ENCODE assay signal across 10 cellular contexts in the genomic region with DNA sequence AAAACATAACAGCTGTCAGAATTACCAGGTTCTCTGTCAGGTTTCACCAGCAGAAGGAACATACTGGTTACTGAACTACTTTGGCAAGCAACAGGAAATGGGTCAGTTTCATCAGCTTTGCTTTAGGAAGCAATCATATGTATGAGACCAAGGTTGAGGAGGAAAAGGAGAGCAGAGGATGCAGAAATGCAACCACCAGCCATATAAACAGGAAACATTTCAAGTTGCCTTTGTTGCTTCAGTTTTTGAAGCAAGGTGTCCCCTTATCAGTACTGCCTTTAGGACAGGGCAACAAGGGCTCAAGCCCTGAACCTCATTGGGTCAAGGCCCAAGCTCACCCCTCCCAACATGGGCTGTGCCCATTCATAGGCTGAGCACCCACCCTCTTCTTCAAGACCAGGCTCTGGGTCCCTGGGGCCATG. TPM values are rescaled to one million over a fixed set of nuclear protein-coding genes. Genes with fewer than 3 reads are reported as not detected.
DNase-seq lines count a peak whose midpoint lies in the region; ATAC-seq, FAIRE-seq and TF ChIP-seq lines count a peak whose summit lies in the region.
"Had no signal": no experiment of that assay in that cellular context is flagged by ENCODE, and none has a peak within 500 bp of the region (broad histone marks: within the 10 kb centered on the region; RNA-seq: fewer than 3 reads in every experiment).

No MANE protein-coding gene starts in this region.

- no peak for FAIRE-seq in kidney (lab: Jason Lieb, UNC)
- FAIRE-seq: A549 had no signal

- peaks cover 42% of the 10 kb centered on the region for H3K4me1 Mint-ChIP-seq in activated B cell treated with CpG ODN at 0.5 μM for 24 hours
- H3K4me1 Mint-ChIP-seq in stimulated activated effector memory CD8-positive, alpha-beta T cell treated with anti-CD3 and anti-CD28 coated beads, Interleukin-12 subunit alpha, Interleukin-12 subunit beta, amount 100 ng/mL, for 72 hours = peaks cover 76% of the 10 kb centered on the region

- H3K9ac ChIP-seq in kidney (ENCODE audit: low read length in 2 of 2) = no peak overlapping the region

- no peaks in the 10 kb centered on the region for H3K27me3 Mint-ChIP-seq in activated B cell treated with CpG ODN at 0.5 μM for 24 hours

- H3K4me1 ChIP-seq in kidney (ENCODE audit: control insufficient read depth in 1 of 2, insufficient read depth in 1 of 2, low read depth in 1 of 2, low read length in 2 of 2) (peaks cover 40 to 55% of the 10 kb centered on the region in 2 donors), esophagus muscularis mucosa (peaks cover 28 to 61% (median 43%) of the 10 kb centered on the region in 4 donors)

- no peak overlapping the region for H3K4me3 ChIP-seq in kidney (ENCODE audit: low read length in 2 of 2)
- no peak overlapping the region for H3K4me3 ChIP-seq in esophagus muscularis mucosa
- H3K4me3 ChIP-seq: A549, SJSA1 had no signal

- DNase-seq in SIG-M5 treated with dmso at 0.1 percent for 504 hours (lab: John Stamatoyannopoulos, UW; ENCODE audit: unreplicated experiment) (peak; percentile 33), SIG-M5 (lab: John Stamatoyannopoulos, UW) (no peak), activated B cell treated with CpG ODN at 0.5 μM for 24 hours (no peak), kidney (no peak), retina (no peak), esophagus muscularis mucosa (ENCODE audit: extremely low spot score) (no peak)
- DNase-seq in stimulated activated effector memory CD8-positive, alpha-beta T cell treated with anti-CD3 and anti-CD28 coated beads, Interleukin-12 subunit alpha, Interleukin-12 subunit beta, amount 100 ng/mL, for 72 hours (ENCODE audit: low spot score in 2 of 2) = peak in 1 of 2 donors; percentile 64

- H3K36me3 ChIP-seq in kidney (ENCODE audit: control insufficient read depth in 1 of 2, insufficient read depth in 2 of 2, low read length in 2 of 2) = peaks cover 3 to 5% of the 10 kb centered on the region in 2 donors
- H3K36me3 ChIP-seq in esophagus muscularis mucosa = peaks cover 0 to 14% (median 6%) of the 10 kb centered on the region in 4 donors

- ATAC-seq in HG02938 (IDR thresholded peaks at IDR 0.05; ENCODE audit: unreplicated experiment) (peak; percentile 91), activated B cell treated with CpG ODN at 0.5 μM for 24 hours (ENCODE audit: low read depth) (peak; percentile 45)
- peak; percentile 77 for ATAC-seq in stimulated activated effector memory CD8-positive, alpha-beta T cell treated with anti-CD3 and anti-CD28 coated beads, Interleukin-12 subunit alpha, Interleukin-12 subunit beta, amount 100 ng/mL, for 72 hours
- ATAC-seq: A549 had no signal

- peak overlapping the region; percentile 33 for H3K27ac Mint-ChIP-seq in activated B cell treated with CpG ODN at 0.5 μM for 24 hours
- peak overlapping the region; percentile 84 for H3K27ac Mint-ChIP-seq in stimulated activated effector memory CD8-positive, alpha-beta T cell treated with anti-CD3 and anti-CD28 coated beads, Interleukin-12 subunit alpha, Interleukin-12 subunit beta, amount 100 ng/mL, for 72 hours

- CTCF ChIA-PET in activated B cell treated with CpG ODN at 0.5 μM for 24 hours (lab: Charles Lee) = interaction anchor here (2.6 kb wide), 1 partner anchor 121 kb away, joined by 11 read pairs; no protein-coding TSS in a partner anchor

- no peaks in the 10 kb centered on the region for H3K27me3 ChIP-seq in esophagus muscularis mucosa
- H3K27me3 ChIP-seq: SJSA1 had no signal

- POLR2A ChIA-PET in activated B cell treated with CpG ODN at 0.5 μM for 24 hours (lab: Charles Lee) = interaction anchor here (2.0 kb wide), 1 partner anchor 10 kb away, joined by 6 read pairs; a partner anchor contains a TSS

- H3K36me3 Mint-ChIP-seq in activated B cell treated with CpG ODN at 0.5 μM for 24 hours (ENCODE audit: low read depth) = peaks cover 7% of the 10 kb centered on the region
- peaks cover 35% of the 10 kb centered on the region for H3K36me3 Mint-ChIP-seq in stimulated activated effector memory CD8-positive, alpha-beta T cell treated with anti-CD3 and anti-CD28 coated beads, Interleukin-12 subunit alpha, Interleukin-12 subunit beta, amount 100 ng/mL, for 72 hours

- no peaks in the 10 kb centered on the region for H3K9me3 Mint-ChIP-seq in activated B cell treated with CpG ODN at 0.5 μM for 24 hours
- no peaks in the 10 kb centered on the region for H3K9me3 Mint-ChIP-seq in stimulated activated effector memory CD8-positive, alpha-beta T cell treated with anti-CD3 and anti-CD28 coated beads, Interleukin-12 subunit alpha, Interleukin-12 subunit beta, amount 100 ng/mL, for 72 hours

- TF ChIP-seq EP300 in esophagus muscularis mucosa (IDR thresholded peaks at IDR 0.05) = no peak

- H3K4me3 Mint-ChIP-seq in activated B cell treated with CpG ODN at 0.5 μM for 24 hours = no peak overlapping the region
- peak overlapping the region; percentile 60 for H3K4me3 Mint-ChIP-seq in stimulated activated effector memory CD8-positive, alpha-beta T cell treated with anti-CD3 and anti-CD28 coated beads, Interleukin-12 subunit alpha, Interleukin-12 subunit beta, amount 100 ng/mL, for 72 hours

- no peak for TF ChIP-seq CTCF in activated B cell treated with CpG ODN at 0.5 μM for 24 hours (IDR thresholded peaks at IDR 0.05)
- no peak for TF ChIP-seq CTCF in kidney (IDR thresholded peaks at IDR 0.05; ENCODE audit: borderline replicate concordance, extremely low read depth, insufficient read depth)
- no peak for TF ChIP-seq CTCF in esophagus muscularis mucosa (IDR thresholded peaks at IDR 0.05)

- peak overlapping the region in 1 of 2 donors; percentile 18 for H3K27ac ChIP-seq in kidney (ENCODE audit: low read depth in 2 of 2, low read length in 2 of 2)
- no peak overlapping the region for H3K27ac ChIP-seq in esophagus muscularis mucosa (replicated peaks in 1 of 4)
- H3K27ac ChIP-seq: SJSA1 had no signal

- intact Hi-C loops in activated B cell treated with CpG ODN at 0.5 μM for 24 hours (cut with micrococcal nuclease) = no loop called here
- intact Hi-C loops in kidney (cut with DNase I) = loop anchor here (10.0 kb wide), 1 partner anchor 123 kb away; no protein-coding TSS in a partner anchor
- intact Hi-C loops in esophagus muscularis mucosa (cut with DNase I) = no loop called here

- no peak for TF ChIP-seq POLR2A in esophagus muscularis mucosa (IDR thresholded peaks at IDR 0.05; ENCODE audit: low read depth)

- no peaks in the 10 kb centered on the region for H3K9me3 ChIP-seq in kidney (ENCODE audit: control insufficient read depth in 1 of 2, low read length in 2 of 2)
- H3K9me3 ChIP-seq in esophagus muscularis mucosa = no peaks in the 10 kb centered on the region
- H3K9me3 ChIP-seq: A549, SJSA1 had no signal

RNA-seq across cellular contexts. Expression of a gene that starts 10.2 kb away (rescaled TPM):
- 21.1 and 23.0 TPM in 2 replicates for total RNA-seq in activated B cell treated with CpG ODN at 0.5 μM for 24 hours
- total RNA-seq in kidney = 153 TPM
- polyA plus RNA-seq in kidney (ENCODE audit: insufficient read depth, low read depth, low replicate concordance) = 9.6 TPM
- 10 to 100 TPM; 20.9 to 40.9 (median 26.7) TPM for total RNA-seq in esophagus muscularis mucosa
